Comparison of ENCODE assay signal across 9 cellular contexts in genomic region chr14:101072945-101073597, GRCh38.
DNase-seq lines count a peak whose midpoint lies in the region; ATAC-seq and TF ChIP-seq lines count a peak whose summit lies in the region.
"Had no signal": no experiment of that assay in that cellular context is flagged by ENCODE, and none has a peak within 500 bp of the region (broad histone marks: within the 10 kb centered on the region; RNA-seq: fewer than 3 reads in every experiment).

No MANE protein-coding gene starts in this region.

- TF ChIP-seq POLR2A in stomach (IDR thresholded peaks at IDR 0.05): no peak

- H3K9me3 ChIP-seq in BE2C: no peaks in the 10 kb centered on the region
- H3K9me3 ChIP-seq in ascending aorta: no peaks in the 10 kb centered on the region
- H3K9me3 ChIP-seq in stomach: no peaks in the 10 kb centered on the region

- H3K4me1 ChIP-seq in BE2C: peaks cover 31% of the 10 kb centered on the region
- H3K4me1 ChIP-seq in ascending aorta: no peaks in the 10 kb centered on the region
- H3K4me1 ChIP-seq in stomach: peaks cover 7 to 18% (median 11%) of the 10 kb centered on the region in 4 donors

- 0 out of 2 replicates have a peak, but pooled peaks have one; percentile 1 for TF ChIP-seq CTCF in BE2C (IDR thresholded peaks at IDR 0.05; ENCODE audit: low read depth, low read length)
- TF ChIP-seq CTCF in GM13977 (IDR thresholded peaks at IDR 0.05; ENCODE audit: extremely low read depth, insufficient read depth, missing control alignments): no peak
- TF ChIP-seq CTCF in ascending aorta (IDR thresholded peaks at IDR 0.05): no peak
- no peak for TF ChIP-seq CTCF in stomach (IDR thresholded peaks at IDR 0.05)

- ATAC-seq in HG02870 (IDR thresholded peaks at IDR 0.05; ENCODE audit: unreplicated experiment) (peak; percentile 82), HG03439 (IDR thresholded peaks at IDR 0.05; ENCODE audit: unreplicated experiment) (no peak)
- ATAC-seq: naive thymus-derived CD4-positive, alpha-beta T cell had no signal

- in situ Hi-C loops in GM13977 (cut with MboI; ENCODE audit: low pct_unique_long_range_greater_than_20kb, low sequenced_read_pairs, unreplicated experiment): no loop called here

- H3K4me3 ChIP-seq in BE2C (ENCODE audit: low read depth, low read length) (peak overlapping the region; percentile 12; the same call in 1 of the 2 replicates), ascending aorta (no peak overlapping the region), stomach (no peak overlapping the region)

- DNase-seq in BE2C (peak; percentile 95), GM13977 (ENCODE audit: low spot score) (peak; percentile 77), NCI-H2029 (lab: John Stamatoyannopoulos, UW) (peak; percentile 67), ascending aorta (ENCODE audit: low spot score in 2 of 2) (peak; percentile 43 to 83), iris pigment epithelial cell (ENCODE audit: low read depth) (peak; percentile 97), stomach (peak; percentile 31)

- H3K27ac ChIP-seq in ascending aorta (no peak overlapping the region), stomach (no peak overlapping the region)

- 40 to 73% (median 42%) methylated on average over 7 to 28 of the region's 28 CpGs for WGBS in stomach, 5 donors

- H3K27me3 ChIP-seq in BE2C (no peaks in the 10 kb centered on the region), ascending aorta (peaks cover 10% of the 10 kb centered on the region), stomach (peaks cover 10 to 74% (median 27%) of the 10 kb centered on the region in 3 donors)

- TF ChIP-seq EP300 in stomach (IDR thresholded peaks at IDR 0.05): no peak

- intact Hi-C loops in ascending aorta (cut with DNase I): loop anchor here (5.0 kb wide), 1 partner anchor 554 kb away; no protein-coding TSS in a partner anchor
- intact Hi-C loops in stomach (cut with DNase I; ENCODE audit: low total_unique reads): no loop called here

- H3K36me3 ChIP-seq in BE2C (peaks cover 40% of the 10 kb centered on the region), ascending aorta (no peaks in the 10 kb centered on the region), stomach (no peaks in the 10 kb centered on the region)

Comparison
In these comparisons a context has a peak if more than half of its experiments do, and no peak if none do; other contexts are left out.
1. DNase-seq: peak in every context shown above with its lines; median percentile 97 in iris pigment epithelial cell; 95 in BE2C; 77 in GM13977; 67 in NCI-H2029; 63 in ascending aorta; 31 in stomach.